ENCODE assay signal across 31 cellular contexts in genomic region chr1:244667797-244668196, GRCh38.
"Had no signal": no experiment of that assay in that cellular context is flagged by ENCODE, and none has a peak within 500 bp of the region (broad histone marks: within the 10 kb centered on the region; RNA-seq: fewer than 3 reads in every experiment).

No MANE protein-coding gene starts in this region.

- DNase-seq: activated CD4-positive, alpha-beta memory T cell treated with anti-CD3 and anti-CD28 coated beads, Interleukin-2, amount 10 ng/mL, durations not matched to agents 7 days and 5 days; activated CD4-positive, alpha-beta T cell treated with anti-CD3 and anti-CD28 coated beads for 1 hour; activated CD4-positive, alpha-beta T cell treated with anti-CD3 and anti-CD28 coated beads for 4 hours; activated CD4-positive, alpha-beta T cell treated with anti-CD3 and anti-CD28 coated beads, Interleukin-2, amount 10 ng/mL, durations not matched to agents 7 days and 5 days; activated CD4-positive, alpha-beta T cell treated with anti-CD3 and anti-CD28 coated beads, Interleukin-2, amount 50 U/mL, for 4 hours; activated CD8-positive, alpha-beta memory T cell treated with anti-CD3 and anti-CD28 coated beads, Interleukin-2, amount 50 U/mL, for 48 hours; activated gamma-delta T cell; activated naive CD4-positive, alpha-beta T cell; activated naive CD4-positive, alpha-beta T cell treated with anti-CD3 and anti-CD28 coated beads, Interleukin-2, amount 10 ng/mL, durations not matched to agents 7 days and 5 days; activated naive CD8-positive, alpha-beta T cell treated with anti-CD3 and anti-CD28 coated beads, Interleukin-2, amount 10 ng/mL, durations not matched to agents 7 days and 5 days; activated T-cell treated with anti-CD3 and anti-CD28 coated beads for 4 hours; activated T-cell treated with anti-CD3 and anti-CD28 coated beads, Interleukin-2, amount 50 U/mL, for 24 hours; activated T-cell treated with anti-CD3 and anti-CD28 coated beads, Interleukin-2, amount 50 U/mL, for 72 hours; central memory CD4-positive, alpha-beta T cell; cerebellar nuclear complex; colonic mucosa; effector CD8-positive, alpha-beta T cell; erythroblast; foreskin keratinocyte; heart right ventricle; T-helper 17 cell; T1000 had no signal

- H3K27ac ChIP-seq: ascending aorta, breast epithelium, cardiac muscle cell, colonic mucosa, esophagus muscularis mucosa, foreskin keratinocyte, gastroesophageal sphincter, heart right ventricle, hepatocyte had no signal

- H3K4me3 Mint-ChIP-seq: activated CD4-positive, alpha-beta memory T cell treated with anti-CD3 and anti-CD28 coated beads, Interleukin-2, amount 10 ng/mL, durations not matched to agents 7 days and 5 days; activated CD4-positive, alpha-beta T cell treated with anti-CD3 and anti-CD28 coated beads, Interleukin-2, amount 10 ng/mL, durations not matched to agents 7 days and 5 days; activated naive CD4-positive, alpha-beta T cell treated with anti-CD3 and anti-CD28 coated beads, Interleukin-2, amount 10 ng/mL, durations not matched to agents 7 days and 5 days; activated naive CD8-positive, alpha-beta T cell treated with anti-CD3 and anti-CD28 coated beads, Interleukin-2, amount 10 ng/mL, durations not matched to agents 7 days and 5 days; activated T-cell treated with anti-CD3 and anti-CD28 coated beads, Interleukin-2, amount 50 U/mL, for 24 hours; activated T-cell treated with anti-CD3 and anti-CD28 coated beads, Interleukin-2, amount 50 U/mL, for 72 hours; brain; T-helper 17 cell; T-helper 2 cell treated with Interferon-gamma antibody and Interleukin-4, amounts not matched to agents 5 μg/mL and 100 μg/mL, for 36 hours had no signal

- H3K9me3 Mint-ChIP-seq: activated CD4-positive, alpha-beta memory T cell treated with anti-CD3 and anti-CD28 coated beads, Interleukin-2, amount 10 ng/mL, durations not matched to agents 7 days and 5 days; activated naive CD4-positive, alpha-beta T cell treated with anti-CD3 and anti-CD28 coated beads, Interleukin-2, amount 10 ng/mL, durations not matched to agents 7 days and 5 days; activated naive CD4-positive, alpha-beta T cell treated with anti-CD3 and anti-CD28 coated beads, Interleukin-2, amount 50 U/mL, for 72 hours; activated naive CD8-positive, alpha-beta T cell treated with anti-CD3 and anti-CD28 coated beads, Interleukin-2, amount 10 ng/mL, durations not matched to agents 7 days and 5 days; activated T-cell treated with anti-CD3 and anti-CD28 coated beads, Interleukin-2, amount 50 U/mL, for 24 hours; T-helper 2 cell treated with Interferon-gamma antibody and Interleukin-4, amounts not matched to agents 5 μg/mL and 100 μg/mL, for 36 hours had no signal

- H3K27me3 Mint-ChIP-seq: activated CD4-positive, alpha-beta memory T cell treated with anti-CD3 and anti-CD28 coated beads, Interleukin-2, amount 10 ng/mL, durations not matched to agents 7 days and 5 days; activated CD4-positive, alpha-beta T cell treated with anti-CD3 and anti-CD28 coated beads, Interleukin-2, amount 10 ng/mL, durations not matched to agents 7 days and 5 days; activated naive CD4-positive, alpha-beta T cell treated with anti-CD3 and anti-CD28 coated beads, Interleukin-2, amount 10 ng/mL, durations not matched to agents 7 days and 5 days; activated naive CD8-positive, alpha-beta T cell treated with anti-CD3 and anti-CD28 coated beads, Interleukin-2, amount 10 ng/mL, durations not matched to agents 7 days and 5 days; activated T-cell treated with anti-CD3 and anti-CD28 coated beads, Interleukin-2, amount 50 U/mL, for 24 hours; T-helper 17 cell had no signal

- ATAC-seq: activated naive CD4-positive, alpha-beta T cell treated with anti-CD3 and anti-CD28 coated beads, Interleukin-2, amount 50 U/mL, for 72 hours; activated T-cell treated with anti-CD3 and anti-CD28 coated beads, Interleukin-2, amount 50 U/mL, for 72 hours; foreskin keratinocyte; gastroesophageal sphincter; heart right ventricle; T-helper 17 cell had no signal

- H3K4me2 ChIP-seq: hepatocyte had no signal

- H3K4me3 ChIP-seq: ascending aorta, breast epithelium, cardiac muscle cell, colonic mucosa, esophagus muscularis mucosa, gastroesophageal sphincter, heart right ventricle, hepatocyte had no signal

- H2AFZ ChIP-seq: hepatocyte had no signal

- H3K9me3 ChIP-seq: ascending aorta, breast epithelium, colonic mucosa, esophagus muscularis mucosa, gastroesophageal sphincter, heart right ventricle had no signal

- H3K4me1 Mint-ChIP-seq: activated CD4-positive, alpha-beta memory T cell treated with anti-CD3 and anti-CD28 coated beads, Interleukin-2, amount 10 ng/mL, durations not matched to agents 7 days and 5 days; activated CD4-positive, alpha-beta T cell treated with anti-CD3 and anti-CD28 coated beads, Interleukin-2, amount 10 ng/mL, durations not matched to agents 7 days and 5 days; activated naive CD8-positive, alpha-beta T cell treated with anti-CD3 and anti-CD28 coated beads, Interleukin-2, amount 10 ng/mL, durations not matched to agents 7 days and 5 days had no signal

- H3K27ac Mint-ChIP-seq: activated CD4-positive, alpha-beta memory T cell treated with anti-CD3 and anti-CD28 coated beads, Interleukin-2, amount 10 ng/mL, durations not matched to agents 7 days and 5 days; activated CD4-positive, alpha-beta T cell treated with anti-CD3 and anti-CD28 coated beads, Interleukin-2, amount 10 ng/mL, durations not matched to agents 7 days and 5 days; activated naive CD4-positive, alpha-beta T cell treated with anti-CD3 and anti-CD28 coated beads, Interleukin-2, amount 10 ng/mL, durations not matched to agents 7 days and 5 days; activated naive CD4-positive, alpha-beta T cell treated with anti-CD3 and anti-CD28 coated beads, Interleukin-2, amount 50 U/mL, for 72 hours; activated naive CD8-positive, alpha-beta T cell treated with anti-CD3 and anti-CD28 coated beads, Interleukin-2, amount 10 ng/mL, durations not matched to agents 7 days and 5 days; activated T-cell treated with anti-CD3 and anti-CD28 coated beads, Interleukin-2, amount 50 U/mL, for 24 hours; activated T-cell treated with anti-CD3 and anti-CD28 coated beads, Interleukin-2, amount 50 U/mL, for 72 hours; T-helper 2 cell treated with Interferon-gamma antibody and Interleukin-4, amounts not matched to agents 5 μg/mL and 100 μg/mL, for 36 hours had no signal

- H3K4me1 ChIP-seq: breast epithelium, colonic mucosa, foreskin keratinocyte had no signal

- H3K36me3 ChIP-seq: breast epithelium, cardiac muscle cell, colonic mucosa, esophagus muscularis mucosa, gastroesophageal sphincter had no signal

- H3K27me3 ChIP-seq: ascending aorta, breast epithelium, cardiac muscle cell, colonic mucosa, esophagus muscularis mucosa, foreskin keratinocyte, gastroesophageal sphincter, heart right ventricle, hepatocyte had no signal
